ENCODE assay signal across 8 cellular contexts in the genomic region with DNA sequence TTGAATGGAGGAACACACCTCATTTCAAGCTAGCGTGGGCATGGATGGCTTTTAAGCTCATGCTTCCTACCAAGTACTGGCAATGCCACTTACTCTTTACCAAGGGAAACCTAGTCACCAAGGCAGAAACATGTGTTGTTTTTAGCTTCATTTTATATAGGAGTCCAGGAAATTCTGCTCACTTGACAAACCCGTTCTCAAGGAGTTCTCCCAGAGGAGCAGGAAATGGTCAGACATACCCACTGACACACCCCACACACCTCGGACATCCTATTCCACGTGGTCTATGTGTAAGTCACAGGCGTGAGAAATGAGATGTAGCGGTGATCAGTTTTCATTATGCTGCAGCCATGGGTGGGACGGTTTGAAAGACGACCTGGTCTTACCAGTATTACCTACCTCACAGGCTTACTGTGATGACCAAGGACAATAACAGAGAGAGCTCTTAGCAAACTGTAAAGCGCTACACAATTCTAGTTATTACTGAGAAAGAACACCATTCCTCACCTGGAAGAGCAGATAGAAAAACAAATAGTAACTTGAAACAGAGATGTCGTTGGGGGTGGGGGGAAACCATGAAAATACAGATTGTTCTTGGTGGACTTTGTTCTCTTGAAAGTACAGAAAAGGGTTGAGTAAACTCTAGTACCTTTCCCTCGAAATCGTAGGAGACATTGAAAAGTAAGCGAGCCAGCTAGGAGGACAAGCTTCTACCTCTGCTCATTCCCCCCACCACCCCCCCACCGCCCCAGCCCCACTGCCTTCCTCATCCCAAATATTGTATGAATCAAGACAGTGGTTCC. TPM values are rescaled to one million over a fixed set of nuclear protein-coding genes. Genes with fewer than 3 reads are reported as not detected.
DNase-seq lines count a peak whose midpoint lies in the region; ATAC-seq and TF ChIP-seq lines count a peak whose summit lies in the region.

No MANE protein-coding gene starts in this region.

- H2BK15ac ChIP-seq in mesendoderm (replicated peaks; ENCODE audit: low read depth) = no peak overlapping the region

- peak overlapping the region; percentile 84 for H3K9ac ChIP-seq in mesendoderm (ENCODE audit: low read length)

- no peak overlapping the region for H3K4ac ChIP-seq in mesendoderm (ENCODE audit: low read depth, low read length)

- H3K79me2 ChIP-seq in mesendoderm (ENCODE audit: control insufficient read depth, insufficient read depth, low read length) = peaks cover 58% of the 10 kb centered on the region

- TF ChIP-seq CTCF in HFF-Myc (IDR thresholded peaks at IDR 0.05; ENCODE audit: low read depth, low read length, missing control alignments) (no peak), brain microvascular endothelial cell (IDR thresholded peaks at IDR 0.05; ENCODE audit: low read depth, low read length, missing control alignments) (no peak)

- H3K36me3 ChIP-seq in brain microvascular endothelial cell (replicated peaks) (no peaks in the 10 kb centered on the region), mesendoderm (ENCODE audit: control insufficient read depth, insufficient read depth, low read length) (no peaks in the 10 kb centered on the region)

- WGBS in mesendoderm (ENCODE audit: extremely low coverage, insufficient coverage, low lambda C conversion rate) = no CpG with 5 or more reads among the region's 14 CpGs

- H3K18ac ChIP-seq in mesendoderm (ENCODE audit: low read length) = no peak overlapping the region

- H3K56ac ChIP-seq in mesendoderm (ENCODE audit: low read length) = peak overlapping the region; percentile 93

- H4K8ac ChIP-seq in mesendoderm (ENCODE audit: low read depth, low read length) = no peak overlapping the region

- H3K23ac ChIP-seq in mesendoderm (ENCODE audit: low read length) = no peak overlapping the region

- ATAC-seq in HG02678 (IDR thresholded peaks at IDR 0.05; ENCODE audit: unreplicated experiment) = no peak

- no peak overlapping the region for H2BK120ac ChIP-seq in mesendoderm (ENCODE audit: low read depth, low read length)

- H4K5ac ChIP-seq in mesendoderm (ENCODE audit: low read length) = no peak overlapping the region

- H3K79me1 ChIP-seq in mesendoderm (ENCODE audit: low read length) = peaks cover 2% of the 10 kb centered on the region

- peaks cover 7% of the 10 kb centered on the region for H3K4me1 ChIP-seq in mesendoderm (ENCODE audit: control insufficient read depth, low read depth, low read length)

- DNase-seq in A172 (ENCODE audit: low spot score) (peak; percentile 27), HFF-Myc (ENCODE audit: extremely low read depth, low read depth) (no peak), brain microvascular endothelial cell (no peak), mesendoderm (no peak), NCI-H510A (lab: John Stamatoyannopoulos, UW) (no peak), AG20443 (ENCODE audit: low spot score) (no peak)
- no peak for DNase-seq in stimulated activated CD4-positive, alpha-beta T cell treated with anti-CD3 and anti-CD28 coated beads, Interleukin-4, amount 100 ng/mL, for 24 hours

- no peaks in the 10 kb centered on the region for H3K27me3 ChIP-seq in brain microvascular endothelial cell (replicated peaks)
- H3K27me3 ChIP-seq in mesendoderm (ENCODE audit: insufficient read depth, low read length, poor library complexity) = no peaks in the 10 kb centered on the region

- peak overlapping the region; percentile 51 for H3K4me2 ChIP-seq in mesendoderm (ENCODE audit: low read length)

- H2AK5ac ChIP-seq in mesendoderm (ENCODE audit: low read length) = no peak overlapping the region

- no peak overlapping the region for H3K27ac ChIP-seq in brain microvascular endothelial cell
- H3K27ac ChIP-seq in mesendoderm (ENCODE audit: low read depth, low read length) = no peak overlapping the region

- no peak overlapping the region for H2BK5ac ChIP-seq in mesendoderm (ENCODE audit: low read length)

- in situ Hi-C loops in brain microvascular endothelial cell (cut with HindIII; ENCODE audit: low pct_ligation_motif_present, low sequenced_read_pairs) = no loop called here

- H3K4me3 ChIP-seq in HFF-Myc (replicated peaks; ENCODE audit: low read depth, low read length) (peak overlapping the region; percentile 89), brain microvascular endothelial cell (ENCODE audit: low read depth, low read length) (peak overlapping the region; percentile 89), mesendoderm (ENCODE audit: low read length) (peak overlapping the region; percentile 91)

RNA-seq across cellular contexts. Expression of a gene that starts 1.7 kb away (rescaled TPM):
- 1.8 and 2.7 TPM in 2 replicates for total RNA-seq in A172 (2014; rRNA removed; shearing (Covaris generic))
- 9.6 TPM for polyA plus RNA-seq in mesendoderm (2013, experiment 1 of 2)
- polyA plus RNA-seq in mesendoderm (2013, experiment 2 of 2) = 9.0 TPM
